1 cellular context compared by ENCODE assay signal in the genomic region with DNA sequence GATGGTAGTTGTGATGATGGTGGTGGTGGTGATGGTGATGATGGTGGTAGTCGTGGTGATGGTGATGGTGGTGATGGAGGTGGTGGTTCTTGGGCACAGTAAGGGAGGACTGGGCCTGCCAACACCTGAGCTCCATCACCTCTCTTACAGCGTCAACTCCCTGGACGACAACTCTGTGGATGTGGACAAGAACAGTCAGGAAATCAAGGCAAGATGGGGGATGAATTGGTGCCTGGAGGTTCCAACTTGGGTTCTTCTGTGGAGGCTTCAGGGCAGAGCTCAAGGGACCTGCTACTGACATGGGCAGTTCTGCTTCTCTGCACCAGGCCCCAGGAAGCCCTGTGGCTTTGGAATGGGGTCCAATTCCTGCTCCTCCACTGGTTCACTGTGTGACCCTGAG.
TF ChIP-seq lines count a peak whose summit lies in the region.

No MANE protein-coding gene starts in this region.

TF ChIP-seq in HEK293, 187 proteins besides CTCF, POLR2A, EP300 and RAD21 (continued from another document):
- TF ChIP-seq ZNF518A (tag by site-specific recombination; conservative IDR thresholded peaks at IDR 0.05; ENCODE audit: low read depth) = no peak
- TF ChIP-seq ZNF658 (tag by site-specific recombination; IDR thresholded peaks at IDR 0.05) = 0 out of 2 replicates have a peak, but pooled peaks have one; percentile 38
- TF ChIP-seq, protein P1, sequence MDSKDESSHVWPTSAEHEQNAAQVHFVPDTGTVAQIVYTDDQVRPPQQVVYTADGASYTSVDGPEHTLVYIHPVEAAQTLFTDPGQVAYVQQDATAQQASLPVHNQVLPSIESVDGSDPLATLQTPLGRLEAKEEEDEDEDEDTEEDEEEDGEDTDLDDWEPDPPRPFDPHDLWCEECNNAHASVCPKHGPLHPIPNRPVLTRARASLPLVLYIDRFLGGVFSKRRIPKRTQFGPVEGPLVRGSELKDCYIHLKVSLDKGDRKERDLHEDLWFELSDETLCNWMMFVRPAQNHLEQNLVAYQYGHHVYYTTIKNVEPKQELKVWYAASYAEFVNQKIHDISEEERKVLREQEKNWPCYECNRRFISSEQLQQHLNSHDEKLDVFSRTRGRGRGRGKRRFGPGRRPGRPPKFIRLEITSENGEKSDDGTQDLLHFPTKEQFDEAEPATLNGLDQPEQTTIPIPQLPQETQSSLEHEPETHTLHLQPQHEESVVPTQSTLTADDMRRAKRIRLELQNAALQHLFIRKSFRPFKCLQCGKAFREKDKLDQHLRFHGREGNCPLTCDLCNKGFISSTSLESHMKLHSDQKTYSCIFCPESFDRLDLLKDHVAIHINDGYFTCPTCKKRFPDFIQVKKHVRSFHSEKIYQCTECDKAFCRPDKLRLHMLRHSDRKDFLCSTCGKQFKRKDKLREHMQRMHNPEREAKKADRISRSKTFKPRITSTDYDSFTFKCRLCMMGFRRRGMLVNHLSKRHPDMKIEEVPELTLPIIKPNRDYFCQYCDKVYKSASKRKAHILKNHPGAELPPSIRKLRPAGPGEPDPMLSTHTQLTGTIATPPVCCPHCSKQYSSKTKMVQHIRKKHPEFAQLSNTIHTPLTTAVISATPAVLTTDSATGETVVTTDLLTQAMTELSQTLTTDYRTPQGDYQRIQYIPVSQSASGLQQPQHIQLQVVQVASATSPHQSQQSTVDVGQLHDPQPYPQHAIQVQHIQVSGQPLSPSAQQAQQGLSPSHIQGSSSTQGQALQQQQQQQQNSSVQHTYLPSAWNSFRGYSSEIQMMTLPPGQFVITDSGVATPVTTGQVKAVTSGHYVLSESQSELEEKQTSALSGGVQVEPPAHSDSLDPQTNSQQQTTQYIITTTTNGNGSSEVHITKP (tag by site-specific recombination; IDR thresholded peaks at IDR 0.05) = no peak
- TF ChIP-seq ZBTB10 (tag by site-specific recombination; IDR thresholded peaks at IDR 0.05) = no peak
- no peak for TF ChIP-seq BCL11A (tag by site-specific recombination; IDR thresholded peaks at IDR 0.05; ENCODE audit: low read depth)
- TF ChIP-seq ZNF677 (tag by site-specific recombination; IDR thresholded peaks at IDR 0.05) = peak; percentile 93
- no peak for TF ChIP-seq ZNF266 (tag by site-specific recombination; IDR thresholded peaks at IDR 0.05; ENCODE audit: low read depth)
- no peak for TF ChIP-seq ZNF274 (IDR thresholded peaks at IDR 0.05; ENCODE audit: low read length)
- no peak for TF ChIP-seq ZNF274 (tag by site-specific recombination; IDR thresholded peaks at IDR 0.05; ENCODE audit: borderline replicate concordance)
- TF ChIP-seq, protein P2, sequence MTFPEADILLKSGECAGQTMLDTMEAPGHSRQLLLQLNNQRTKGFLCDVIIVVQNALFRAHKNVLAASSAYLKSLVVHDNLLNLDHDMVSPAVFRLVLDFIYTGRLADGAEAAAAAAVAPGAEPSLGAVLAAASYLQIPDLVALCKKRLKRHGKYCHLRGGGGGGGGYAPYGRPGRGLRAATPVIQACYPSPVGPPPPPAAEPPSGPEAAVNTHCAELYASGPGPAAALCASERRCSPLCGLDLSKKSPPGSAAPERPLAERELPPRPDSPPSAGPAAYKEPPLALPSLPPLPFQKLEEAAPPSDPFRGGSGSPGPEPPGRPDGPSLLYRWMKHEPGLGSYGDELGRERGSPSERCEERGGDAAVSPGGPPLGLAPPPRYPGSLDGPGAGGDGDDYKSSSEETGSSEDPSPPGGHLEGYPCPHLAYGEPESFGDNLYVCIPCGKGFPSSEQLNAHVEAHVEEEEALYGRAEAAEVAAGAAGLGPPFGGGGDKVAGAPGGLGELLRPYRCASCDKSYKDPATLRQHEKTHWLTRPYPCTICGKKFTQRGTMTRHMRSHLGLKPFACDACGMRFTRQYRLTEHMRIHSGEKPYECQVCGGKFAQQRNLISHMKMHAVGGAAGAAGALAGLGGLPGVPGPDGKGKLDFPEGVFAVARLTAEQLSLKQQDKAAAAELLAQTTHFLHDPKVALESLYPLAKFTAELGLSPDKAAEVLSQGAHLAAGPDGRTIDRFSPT (tag by site-specific recombination; IDR thresholded peaks at IDR 0.05) = no peak
